Comparison of ENCODE assay signal across 1 cellular context in genomic region chr7:138645284-138645683, GRCh38.
TF ChIP-seq lines count a peak whose summit lies in the region.

No MANE protein-coding gene starts in this region.

TF ChIP-seq in K562, 482 proteins besides CTCF, POLR2A, EP300 and RAD21 (continued from another document):
- TF ChIP-seq, protein P1, sequence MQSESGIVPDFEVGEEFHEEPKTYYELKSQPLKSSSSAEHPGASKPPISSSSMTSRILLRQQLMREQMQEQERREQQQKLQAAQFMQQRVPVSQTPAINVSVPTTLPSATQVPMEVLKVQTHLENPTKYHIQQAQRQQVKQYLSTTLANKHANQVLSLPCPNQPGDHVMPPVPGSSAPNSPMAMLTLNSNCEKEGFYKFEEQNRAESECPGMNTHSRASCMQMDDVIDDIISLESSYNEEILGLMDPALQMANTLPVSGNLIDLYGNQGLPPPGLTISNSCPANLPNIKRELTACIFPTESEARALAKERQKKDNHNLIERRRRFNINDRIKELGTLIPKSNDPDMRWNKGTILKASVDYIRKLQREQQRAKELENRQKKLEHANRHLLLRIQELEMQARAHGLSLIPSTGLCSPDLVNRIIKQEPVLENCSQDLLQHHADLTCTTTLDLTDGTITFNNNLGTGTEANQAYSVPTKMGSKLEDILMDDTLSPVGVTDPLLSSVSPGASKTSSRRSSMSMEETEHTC (IDR thresholded peaks at IDR 0.05): no peak
- no peak for TF ChIP-seq WHSC1 (IDR thresholded peaks at IDR 0.05; ENCODE audit: low read length)
